Comparison of ENCODE assay signal across 6 cellular contexts in genomic region chr17:81223758-81224122, GRCh38. TPM values are rescaled to one million over a fixed set of nuclear protein-coding genes. Genes with fewer than 3 reads are reported as not detected.
DNase-seq lines count a peak whose midpoint lies in the region; ATAC-seq and TF ChIP-seq lines count a peak whose summit lies in the region.

No MANE protein-coding gene starts in this region.

- no peak for DNase-seq in activated T-helper 2 cell treated with anti-CD3 and anti-CD28 coated beads, Interferon-gamma antibody, Interleukin-2, Interleukin-4, amounts not matched to agents 10 μg/mL and 5 μg/mL and 100 μg/mL, durations not matched to agents 14 hours and 24 hours and 36 hours (ENCODE audit: low spot score)
- DNase-seq in dermis blood vessel endothelial cell, result no peak
- no peak for DNase-seq in stimulated activated CD4-positive, alpha-beta T cell treated with anti-CD3 and anti-CD28 coated beads, Interleukin-2, amount 100 ng/mL, for 24 hours

- H3K9me3 Mint-ChIP-seq in IgD-negative memory B cell, result no peaks in the 10 kb centered on the region
- H3K9me3 Mint-ChIP-seq in activated T-helper 2 cell treated with anti-CD3 and anti-CD28 coated beads, Interferon-gamma antibody, Interleukin-2, Interleukin-4, amounts not matched to agents 10 μg/mL and 5 μg/mL and 100 μg/mL, durations not matched to agents 14 hours and 24 hours and 36 hours, result no peaks in the 10 kb centered on the region

- TF ChIP-seq CTCF in neutrophil (IDR thresholded peaks at IDR 0.05), result no peak

- H3K4me3 ChIP-seq in neutrophil (ENCODE audit: low read depth in 1 of 2, low read length in 1 of 2), result peak overlapping the region; percentile 57 to 89

- H3K9me3 ChIP-seq in neutrophil, result no peaks in the 10 kb centered on the region

- ATAC-seq in GM18498 (IDR thresholded peaks at IDR 0.05; ENCODE audit: unreplicated experiment), result no peak

- intact Hi-C loops in activated T-helper 2 cell treated with anti-CD3 and anti-CD28 coated beads, Interferon-gamma antibody, Interleukin-2, Interleukin-4, amounts not matched to agents 10 μg/mL and 5 μg/mL and 100 μg/mL, durations not matched to agents 14 hours and 24 hours and 36 hours (cut with micrococcal nuclease), result loop anchor here (1.0 to 10.0 kb wide), 2 partner anchors 16 to 189 kb away; partner anchors contain the start of genes BAIAP2, NDUFAF8 and TEPSIN

- H3K4me1 ChIP-seq in neutrophil (ENCODE audit: control insufficient read depth in 1 of 2, insufficient read depth in 1 of 2, low read depth in 1 of 2, low read length in 1 of 2), result peaks cover 31 to 38% of the 10 kb centered on the region in 2 experiments

- H3K4me3 Mint-ChIP-seq in IgD-negative memory B cell, result peak overlapping the region; percentile 77 to 96 (median 92)
- peak overlapping the region; percentile 69 for H3K4me3 Mint-ChIP-seq in activated T-helper 2 cell treated with anti-CD3 and anti-CD28 coated beads, Interferon-gamma antibody, Interleukin-2, Interleukin-4, amounts not matched to agents 10 μg/mL and 5 μg/mL and 100 μg/mL, durations not matched to agents 14 hours and 24 hours and 36 hours (ENCODE audit: low read depth)

- H3K27ac Mint-ChIP-seq in IgD-negative memory B cell, result peak overlapping the region; percentile 76 to 94 (median 86)
- peak overlapping the region; percentile 80 for H3K27ac Mint-ChIP-seq in activated T-helper 2 cell treated with anti-CD3 and anti-CD28 coated beads, Interferon-gamma antibody, Interleukin-2, Interleukin-4, amounts not matched to agents 10 μg/mL and 5 μg/mL and 100 μg/mL, durations not matched to agents 14 hours and 24 hours and 36 hours

- peak overlapping the region; percentile 64 for H3K27ac ChIP-seq in neutrophil

- peaks cover 18 to 24% (median 22%) of the 10 kb centered on the region in 3 donors for H3K4me1 Mint-ChIP-seq in IgD-negative memory B cell
- peaks cover 18% of the 10 kb centered on the region for H3K4me1 Mint-ChIP-seq in activated T-helper 2 cell treated with anti-CD3 and anti-CD28 coated beads, Interferon-gamma antibody, Interleukin-2, Interleukin-4, amounts not matched to agents 10 μg/mL and 5 μg/mL and 100 μg/mL, durations not matched to agents 14 hours and 24 hours and 36 hours (ENCODE audit: low read depth)

- no peaks in the 10 kb centered on the region for H3K36me3 Mint-ChIP-seq in IgD-negative memory B cell
- H3K36me3 Mint-ChIP-seq in activated T-helper 2 cell treated with anti-CD3 and anti-CD28 coated beads, Interferon-gamma antibody, Interleukin-2, Interleukin-4, amounts not matched to agents 10 μg/mL and 5 μg/mL and 100 μg/mL, durations not matched to agents 14 hours and 24 hours and 36 hours (ENCODE audit: low read depth), result peaks cover 10% of the 10 kb centered on the region

- peaks cover 9% of the 10 kb centered on the region for H3K36me3 ChIP-seq in neutrophil

- no peaks in the 10 kb centered on the region for H3K27me3 ChIP-seq in neutrophil

- no peaks in the 10 kb centered on the region for H3K27me3 Mint-ChIP-seq in IgD-negative memory B cell
- H3K27me3 Mint-ChIP-seq in activated T-helper 2 cell treated with anti-CD3 and anti-CD28 coated beads, Interferon-gamma antibody, Interleukin-2, Interleukin-4, amounts not matched to agents 10 μg/mL and 5 μg/mL and 100 μg/mL, durations not matched to agents 14 hours and 24 hours and 36 hours (ENCODE audit: low read depth), result no peaks in the 10 kb centered on the region

RNA-seq across cellular contexts. Expression of gene CEP131, which starts 1.0 kb away (rescaled TPM):
- polyA plus RNA-seq in IgD-negative memory B cell, result 10.8 TPM
- 14.0 and 14.8 TPM in 2 replicates for total RNA-seq in activated T-helper 2 cell treated with anti-CD3 and anti-CD28 coated beads, Interferon-gamma antibody, Interleukin-2, Interleukin-4, amounts not matched to agents 10 μg/mL and 5 μg/mL and 100 μg/mL, durations not matched to agents 14 hours and 24 hours and 36 hours
- total RNA-seq in dermis blood vessel endothelial cell, result 11.3 and 12.3 TPM in 2 replicates

RNA-seq across cellular contexts. Expression of gene TEPSIN, which starts 15.1 kb away (rescaled TPM):
- 15.3 TPM for polyA plus RNA-seq in IgD-negative memory B cell
- total RNA-seq in activated T-helper 2 cell treated with anti-CD3 and anti-CD28 coated beads, Interferon-gamma antibody, Interleukin-2, Interleukin-4, amounts not matched to agents 10 μg/mL and 5 μg/mL and 100 μg/mL, durations not matched to agents 14 hours and 24 hours and 36 hours, result 33.4 and 39.1 TPM in 2 replicates
- total RNA-seq in dermis blood vessel endothelial cell, result 12.1 and 24.5 TPM in 2 replicates

RNA-seq across cellular contexts. Expression of gene NDUFAF8, which starts 15.4 kb away (rescaled TPM):
- polyA plus RNA-seq in IgD-negative memory B cell, result 91.8 TPM
- total RNA-seq in activated T-helper 2 cell treated with anti-CD3 and anti-CD28 coated beads, Interferon-gamma antibody, Interleukin-2, Interleukin-4, amounts not matched to agents 10 μg/mL and 5 μg/mL and 100 μg/mL, durations not matched to agents 14 hours and 24 hours and 36 hours, result 57.7 and 58.1 TPM in 2 replicates
- 18.4 and 26.9 TPM in 2 replicates for total RNA-seq in dermis blood vessel endothelial cell

RNA-seq across cellular contexts. Expression of gene AATK, which starts 57.7 kb away (rescaled TPM):
- 0.29 TPM for polyA plus RNA-seq in IgD-negative memory B cell
- total RNA-seq in activated T-helper 2 cell treated with anti-CD3 and anti-CD28 coated beads, Interferon-gamma antibody, Interleukin-2, Interleukin-4, amounts not matched to agents 10 μg/mL and 5 μg/mL and 100 μg/mL, durations not matched to agents 14 hours and 24 hours and 36 hours, result 0.48 and 0.89 TPM in 2 replicates
- 4.0 and 4.1 TPM in 2 replicates for total RNA-seq in dermis blood vessel endothelial cell

RNA-seq across cellular contexts. Expression of gene PVALEF, which starts 58.4 kb away (rescaled TPM):
- not detected for polyA plus RNA-seq in IgD-negative memory B cell
- total RNA-seq in activated T-helper 2 cell treated with anti-CD3 and anti-CD28 coated beads, Interferon-gamma antibody, Interleukin-2, Interleukin-4, amounts not matched to agents 10 μg/mL and 5 μg/mL and 100 μg/mL, durations not matched to agents 14 hours and 24 hours and 36 hours, result not detected in 2 replicates
- not detected in 2 replicates for total RNA-seq in dermis blood vessel endothelial cell
